Comparison of ENCODE assay signal across 33 cellular contexts in genomic region chr1:41395599-41395956, GRCh38. TPM values are rescaled to one million over a fixed set of nuclear protein-coding genes. Genes with fewer than 3 reads are reported as not detected.
DNase-seq lines count a peak whose midpoint lies in the region; ATAC-seq and TF ChIP-seq lines count a peak whose summit lies in the region.
"Had no signal": no experiment of that assay in that cellular context is flagged by ENCODE, and none has a peak within 500 bp of the region (broad histone marks: within the 10 kb centered on the region; RNA-seq: fewer than 3 reads in every experiment).

No MANE protein-coding gene starts in this region.

- H3K18ac ChIP-seq in trophoblast cell (ENCODE audit: low read length): no peak overlapping the region

- no peak overlapping the region for H2BK12ac ChIP-seq in trophoblast cell (ENCODE audit: low read length)

- H3K4me3 Mint-ChIP-seq in activated naive CD8-positive, alpha-beta T cell treated with anti-CD3 and anti-CD28 coated beads, Interleukin-2, amount 50 U/mL, for 24 hours: no peak overlapping the region
- H3K4me3 Mint-ChIP-seq in activated naive CD8-positive, alpha-beta T cell treated with anti-CD3 and anti-CD28 coated beads for 36 hours: no peak overlapping the region
- H3K4me3 Mint-ChIP-seq in effector memory CD8-positive, alpha-beta T cell: peak overlapping the region in 1 of 2 donors; percentile 15
- H3K4me3 Mint-ChIP-seq in nephron (peak overlapping the region; percentile 1 to 37 (median 7)), MCF 10A (ENCODE audit: unreplicated experiment) (no peak overlapping the region)
- H3K4me3 Mint-ChIP-seq: activated CD8-positive, alpha-beta T cell treated with anti-CD3 and anti-CD28 coated beads for 36 hours; activated naive CD8-positive, alpha-beta T cell; activated T-helper 17 cell treated with anti-CD3 and anti-CD28 coated beads, Interleukin-2, amount 50 U/mL, for 72 hours; T-helper 1 cell treated with Interleukin-12 subunit alpha and Interleukin-12 subunit beta and Interleukin-4 antibody, amounts not matched to agents 30 μg/mL and 1 μg/mL, for 36 hours had no signal

- no peaks in the 10 kb centered on the region for H3K36me3 ChIP-seq in trophoblast cell (ENCODE audit: control insufficient read depth in 1 of 2, insufficient read depth in 2 of 2, low read length in 2 of 2)
- H3K36me3 ChIP-seq: ascending aorta, gastroesophageal sphincter, HAP-1, right lobe of liver, suprapubic skin, uterus had no signal

- H4K8ac ChIP-seq in trophoblast cell (ENCODE audit: low read depth, low read length): no peak overlapping the region

- H3K4me1 Mint-ChIP-seq in activated naive CD8-positive, alpha-beta T cell treated with anti-CD3 and anti-CD28 coated beads, Interleukin-2, amount 50 U/mL, for 24 hours: no peaks in the 10 kb centered on the region
- no peaks in the 10 kb centered on the region for H3K4me1 Mint-ChIP-seq in activated naive CD8-positive, alpha-beta T cell treated with anti-CD3 and anti-CD28 coated beads for 36 hours
- peaks cover 5 to 13% of the 10 kb centered on the region in 2 donors for H3K4me1 Mint-ChIP-seq in effector memory CD8-positive, alpha-beta T cell (ENCODE audit: low read depth in 2 of 2)
- peaks cover 79% of the 10 kb centered on the region for H3K4me1 Mint-ChIP-seq in nephron
- H3K4me1 Mint-ChIP-seq in MCF 10A (ENCODE audit: insufficient read depth, unreplicated experiment): no peaks in the 10 kb centered on the region
- H3K4me1 Mint-ChIP-seq: activated T-helper 17 cell treated with anti-CD3 and anti-CD28 coated beads, Interleukin-2, amount 50 U/mL, for 72 hours had no signal

- no peaks in the 10 kb centered on the region for H3K36me3 Mint-ChIP-seq in activated naive CD8-positive, alpha-beta T cell treated with anti-CD3 and anti-CD28 coated beads, Interleukin-2, amount 50 U/mL, for 24 hours (ENCODE audit: low read depth)
- no peaks in the 10 kb centered on the region for H3K36me3 Mint-ChIP-seq in activated naive CD8-positive, alpha-beta T cell treated with anti-CD3 and anti-CD28 coated beads for 36 hours
- H3K36me3 Mint-ChIP-seq in effector memory CD8-positive, alpha-beta T cell (ENCODE audit: insufficient read depth): no peaks in the 10 kb centered on the region
- no peaks in the 10 kb centered on the region for H3K36me3 Mint-ChIP-seq in nephron (ENCODE audit: low read depth)
- H3K36me3 Mint-ChIP-seq in MCF 10A (ENCODE audit: insufficient read depth, unreplicated experiment): no peaks in the 10 kb centered on the region
- H3K36me3 Mint-ChIP-seq: activated naive CD8-positive, alpha-beta T cell had no signal

- no peak overlapping the region for H2BK120ac ChIP-seq in trophoblast cell (ENCODE audit: insufficient read depth, low read length, poor library complexity)

- no peak overlapping the region for H2AK5ac ChIP-seq in trophoblast cell (ENCODE audit: low read length)

- no peak overlapping the region for H3K14ac ChIP-seq in trophoblast cell (ENCODE audit: low read length)

- H3K9me3 ChIP-seq in trophoblast cell (ENCODE audit: insufficient read depth, low read depth, low read length): peaks cover 4% of the 10 kb centered on the region
- H3K9me3 ChIP-seq: A549, ascending aorta, gastroesophageal sphincter, HAP-1, right lobe of liver, suprapubic skin, uterus had no signal

- H3K79me2 ChIP-seq in trophoblast cell (ENCODE audit: control insufficient read depth, insufficient read depth, low read length, poor library complexity): no peaks in the 10 kb centered on the region

- H3K4me2 ChIP-seq in trophoblast cell (ENCODE audit: low read length): no peak overlapping the region
- H3K4me2 ChIP-seq: A549 had no signal

- H3K4me3 ChIP-seq in trophoblast cell (ENCODE audit: low read depth, low read length): no peak overlapping the region
- H3K4me3 ChIP-seq: A549, ascending aorta, gastroesophageal sphincter, HAP-1, right lobe of liver, suprapubic skin, uterus had no signal

- no peaks in the 10 kb centered on the region for H3K9me3 Mint-ChIP-seq in activated naive CD8-positive, alpha-beta T cell treated with anti-CD3 and anti-CD28 coated beads, Interleukin-2, amount 50 U/mL, for 24 hours
- H3K9me3 Mint-ChIP-seq in activated naive CD8-positive, alpha-beta T cell treated with anti-CD3 and anti-CD28 coated beads for 36 hours: peaks cover 2% of the 10 kb centered on the region
- no peaks in the 10 kb centered on the region for H3K9me3 Mint-ChIP-seq in effector memory CD8-positive, alpha-beta T cell
- H3K9me3 Mint-ChIP-seq in nephron (peaks cover 3% of the 10 kb centered on the region), MCF 10A (ENCODE audit: unreplicated experiment) (peaks cover 6% of the 10 kb centered on the region)
- H3K9me3 Mint-ChIP-seq: activated CD8-positive, alpha-beta T cell treated with anti-CD3 and anti-CD28 coated beads for 36 hours; activated T-helper 17 cell treated with anti-CD3 and anti-CD28 coated beads, Interleukin-2, amount 50 U/mL, for 72 hours; CD8-positive, alpha-beta memory T cell had no signal

- no peak for DNase-seq in activated naive CD8-positive, alpha-beta T cell treated with anti-CD3 and anti-CD28 coated beads, Interleukin-2, amount 50 U/mL, for 24 hours
- DNase-seq in activated naive CD8-positive, alpha-beta T cell treated with anti-CD3 and anti-CD28 coated beads for 36 hours: no peak
- no peak for DNase-seq in effector memory CD8-positive, alpha-beta T cell
- DNase-seq in trophoblast cell (no peak), posterior vena cava (ENCODE audit: low spot score) (no peak), MCF 10A (ENCODE audit: unreplicated experiment) (no peak)
- DNase-seq: activated CD4-positive, alpha-beta T cell treated with anti-CD3 and anti-CD28 coated beads for 1 hour; activated CD8-positive, alpha-beta T cell treated with anti-CD3 and anti-CD28 coated beads for 36 hours; AML-193; CD8-positive, alpha-beta memory T cell; cerebellar nuclear complex; GDM1; KG1; left ventricle myocardium superior; MM.1S; naive thymus-derived CD8-positive, alpha-beta T cell; right lobe of liver; stimulated activated CD4-positive, alpha-beta T cell treated with anti-CD3 and anti-CD28 coated beads, Interleukin-12 subunit alpha, Interleukin-12 subunit beta, amount 100 ng/mL, for 4 hours; stimulated activated CD4-positive, alpha-beta T cell treated with anti-CD3 and anti-CD28 coated beads, Interleukin-4, amount 100 ng/mL, for 1 hour; uterus had no signal

- H2BK5ac ChIP-seq in trophoblast cell (ENCODE audit: low read depth, low read length, poor library complexity): no peak overlapping the region

- H4K91ac ChIP-seq in trophoblast cell (ENCODE audit: low read depth, low read length): no peak overlapping the region

- no peaks in the 10 kb centered on the region for H3K79me1 ChIP-seq in trophoblast cell (ENCODE audit: low read length)

- no peak overlapping the region for H3K9ac ChIP-seq in trophoblast cell (ENCODE audit: low read length)

- peaks cover 15% of the 10 kb centered on the region for H3K27me3 Mint-ChIP-seq in activated naive CD8-positive, alpha-beta T cell treated with anti-CD3 and anti-CD28 coated beads, Interleukin-2, amount 50 U/mL, for 24 hours
- peaks cover 25% of the 10 kb centered on the region for H3K27me3 Mint-ChIP-seq in activated naive CD8-positive, alpha-beta T cell treated with anti-CD3 and anti-CD28 coated beads for 36 hours
- peaks cover 25 to 69% of the 10 kb centered on the region in 2 donors for H3K27me3 Mint-ChIP-seq in effector memory CD8-positive, alpha-beta T cell
- H3K27me3 Mint-ChIP-seq in nephron (ENCODE audit: low read depth) (peaks cover 32% of the 10 kb centered on the region), MCF 10A (ENCODE audit: insufficient read depth, unreplicated experiment) (peaks cover 29% of the 10 kb centered on the region)

- 100% methylated on average over 1 of the region's 5 CpGs for WGBS in trophoblast cell (ENCODE audit: extremely low coverage, insufficient coverage, insufficient read length)

- no peak overlapping the region for H3K27ac Mint-ChIP-seq in activated naive CD8-positive, alpha-beta T cell treated with anti-CD3 and anti-CD28 coated beads, Interleukin-2, amount 50 U/mL, for 24 hours
- H3K27ac Mint-ChIP-seq in activated naive CD8-positive, alpha-beta T cell treated with anti-CD3 and anti-CD28 coated beads for 36 hours: no peak overlapping the region
- peak overlapping the region in 1 of 2 donors; percentile 3 for H3K27ac Mint-ChIP-seq in effector memory CD8-positive, alpha-beta T cell
- H3K27ac Mint-ChIP-seq in nephron (peak overlapping the region; percentile 13 to 76 (median 46)), MCF 10A (ENCODE audit: low read depth, unreplicated experiment) (no peak overlapping the region)
- H3K27ac Mint-ChIP-seq: activated CD8-positive, alpha-beta T cell treated with anti-CD3 and anti-CD28 coated beads for 36 hours; activated naive CD8-positive, alpha-beta T cell; activated T-helper 17 cell treated with anti-CD3 and anti-CD28 coated beads, Interleukin-2, amount 50 U/mL, for 72 hours; T-helper 1 cell treated with Interleukin-12 subunit alpha and Interleukin-12 subunit beta and Interleukin-4 antibody, amounts not matched to agents 30 μg/mL and 1 μg/mL, for 36 hours had no signal

- no peak overlapping the region for H3K27ac ChIP-seq in trophoblast cell (ENCODE audit: low read depth, low read length)
- H3K27ac ChIP-seq: A549, ascending aorta, dorsolateral prefrontal cortex, gastroesophageal sphincter, right lobe of liver, SK-N-MC, suprapubic skin, uterus had no signal

- no peaks in the 10 kb centered on the region for H3K27me3 ChIP-seq in trophoblast cell (ENCODE audit: insufficient read depth, low read length)
- H3K27me3 ChIP-seq: ascending aorta, right lobe of liver, uterus had no signal

- ATAC-seq in activated naive CD8-positive, alpha-beta T cell treated with anti-CD3 and anti-CD28 coated beads, Interleukin-2, amount 50 U/mL, for 24 hours: peak; percentile 8
- peak; percentile 45 for ATAC-seq in effector memory CD8-positive, alpha-beta T cell (replicated peaks)
- no peak for ATAC-seq in GM18519 (IDR thresholded peaks at IDR 0.05; ENCODE audit: low FRiP score, unreplicated experiment)
- ATAC-seq: activated CD8-positive, alpha-beta T cell treated with anti-CD3 and anti-CD28 coated beads for 36 hours; gastroesophageal sphincter; right lobe of liver had no signal

- TF ChIP-seq CTCF in nephron (IDR thresholded peaks at IDR 0.05; ENCODE audit: unreplicated experiment in 3 of 3) (no peak), MCF 10A (IDR thresholded peaks at IDR 0.05; ENCODE audit: unreplicated experiment) (no peak)

- BruUV-seq in MCF 10A (replicated peaks; lab: Mats Ljungman, UMichigan): no TSS peak

- intact Hi-C loops in posterior vena cava (cut with DNase I): no loop called here
- intact Hi-C loops in MCF 10A (cut with micrococcal nuclease): no loop called here

- no peak overlapping the region for H4K12ac ChIP-seq in trophoblast cell (ENCODE audit: low read depth, low read length)

- no peak overlapping the region for H3K23ac ChIP-seq in trophoblast cell (ENCODE audit: low read length)

- no peak overlapping the region for H3K4ac ChIP-seq in trophoblast cell (ENCODE audit: low read depth, low read length)

- peaks cover 0 to 2% of the 10 kb centered on the region in 2 experiments for H3K4me1 ChIP-seq in trophoblast cell (ENCODE audit: control insufficient read depth in 1 of 2, insufficient read depth in 2 of 2, low read length in 2 of 2)
- H3K4me1 ChIP-seq: A549, HAP-1, right lobe of liver, uterus had no signal

- H2AFZ ChIP-seq in trophoblast cell (ENCODE audit: insufficient read depth, low read length, poor library complexity): no peak overlapping the region

- POLR2A ChIA-PET in MCF 10A (lab: Yijun Ruan, JAX): no interaction called here

- CTCF ChIA-PET in MCF 10A (lab: Yijun Ruan, JAX): interaction anchor here (0.9 to 1.0 kb wide), 3 partner anchors 39 to 128 kb away, joined by 3 to 4 read pairs (median 3); no protein-coding TSS in a partner anchor

RNA-seq across cellular contexts. Expression of gene FOXO6, which starts 34.3 kb away (rescaled TPM):
- under 1 TPM; 0.19 to 0.34 TPM for total RNA-seq in activated naive CD8-positive, alpha-beta T cell treated with anti-CD3 and anti-CD28 coated beads for 36 hours
- polyA plus RNA-seq in trophoblast cell (2013): 119 and 130 TPM in 2 replicates
- total RNA-seq in posterior vena cava (under 1 TPM; 0.62 to 0.83 TPM), MCF 10A (2022) (0.22 and 0.28 TPM in 2 replicates)
- polyA plus RNA-seq: CD8-positive, alpha-beta memory T cell; fibroblast of lung; naive thymus-derived CD8-positive, alpha-beta T cell had no signal

Comparison
In these comparisons a context has a peak if more than half of its experiments do, and no peak if none do; other contexts are left out.
1. H3K27ac Mint-ChIP-seq: peak in nephron (3 of 3); none in activated naive CD8-positive, alpha-beta T cell treated with anti-CD3 and anti-CD28 coated beads, Interleukin-2, amount 50 U/mL, for 24 hours (single experiment), activated naive CD8-positive, alpha-beta T cell treated with anti-CD3 and anti-CD28 coated beads for 36 hours (single experiment) and MCF 10A (single experiment).
2. H3K4me3 Mint-ChIP-seq: peak in nephron (3 of 3); none in activated naive CD8-positive, alpha-beta T cell treated with anti-CD3 and anti-CD28 coated beads, Interleukin-2, amount 50 U/mL, for 24 hours (single experiment), activated naive CD8-positive, alpha-beta T cell treated with anti-CD3 and anti-CD28 coated beads for 36 hours (single experiment) and MCF 10A (single experiment).